In genomic region chr17:62774338-62774737, GRCh38 we compare ENCODE assay signal across 20 cellular contexts. TPM values are rescaled to one million over a fixed set of nuclear protein-coding genes. Genes with fewer than 3 reads are reported as not detected.
DNase-seq lines count a peak whose midpoint lies in the region; ATAC-seq and TF ChIP-seq lines count a peak whose summit lies in the region.
"Had no signal": no experiment of that assay in that cellular context is flagged by ENCODE, and none has a peak within 500 bp of the region (broad histone marks: within the 10 kb centered on the region; RNA-seq: fewer than 3 reads in every experiment).

No MANE protein-coding gene starts in this region.

- no peaks in the 10 kb centered on the region for H3K9me3 ChIP-seq in trophoblast cell (ENCODE audit: insufficient read depth, low read depth, low read length)
- no peaks in the 10 kb centered on the region for H3K9me3 ChIP-seq in mucosa of descending colon

- H3K4me1 ChIP-seq in trophoblast cell (ENCODE audit: control insufficient read depth in 1 of 2, insufficient read depth in 2 of 2, low read length in 2 of 2) = peaks cover 7 to 9% of the 10 kb centered on the region in 2 experiments
- no peaks in the 10 kb centered on the region for H3K4me1 ChIP-seq in mucosa of descending colon (ENCODE audit: low read depth)

- H4K12ac ChIP-seq in trophoblast cell (ENCODE audit: low read depth, low read length) = no peak overlapping the region

- no peak overlapping the region for H3K23ac ChIP-seq in trophoblast cell (ENCODE audit: low read length)

- H3K4me3 Mint-ChIP-seq in endothelial cell (ENCODE audit: unreplicated experiment) = no peak overlapping the region
- H3K4me3 Mint-ChIP-seq: CD4-positive, alpha-beta T cell; GM23338 had no signal

- H3K79me1 ChIP-seq in trophoblast cell (ENCODE audit: low read length) = peaks cover 3% of the 10 kb centered on the region

- no peak overlapping the region for H3K9ac ChIP-seq in trophoblast cell (ENCODE audit: low read length)

- H2BK12ac ChIP-seq in trophoblast cell (ENCODE audit: low read length) = peak overlapping the region; percentile 70

- no peak overlapping the region for H3K18ac ChIP-seq in trophoblast cell (ENCODE audit: low read length)

- H3K27me3 Mint-ChIP-seq in endothelial cell (ENCODE audit: unreplicated experiment) = peaks cover 5% of the 10 kb centered on the region

- no CpG with 5 or more reads among the region's 5 CpGs for whole genome bisulfite sequencing in trophoblast cell (ENCODE audit: extremely low coverage, insufficient coverage, insufficient read length)

- H2AK5ac ChIP-seq in trophoblast cell (ENCODE audit: low read length) = no peak overlapping the region

- H3K14ac ChIP-seq in trophoblast cell (ENCODE audit: low read length) = no peak overlapping the region

- no peak for TF ChIP-seq CTCF in endothelial cell (IDR thresholded peaks at IDR 0.05; ENCODE audit: unreplicated experiment)
- no peak for TF ChIP-seq CTCF in mucosa of descending colon (IDR thresholded peaks at IDR 0.05)

- no peak for ATAC-seq in mucosa of descending colon
- ATAC-seq: A549, GM23338, K562 had no signal

- no peaks in the 10 kb centered on the region for H3K27me3 ChIP-seq in trophoblast cell (ENCODE audit: insufficient read depth, low read length)

- no peaks in the 10 kb centered on the region for H3K4me1 Mint-ChIP-seq in endothelial cell (ENCODE audit: unreplicated experiment)

- intact Hi-C loops in mucosa of descending colon (cut with DNase I, micrococcal nuclease) = no loop called here

- H3K4ac ChIP-seq in trophoblast cell (ENCODE audit: low read depth, low read length) = no peak overlapping the region

- H3K27ac Mint-ChIP-seq in endothelial cell (ENCODE audit: unreplicated experiment) = peak overlapping the region; percentile 54
- H3K27ac Mint-ChIP-seq: CD4-positive, alpha-beta T cell; GM23338 had no signal

- no peak overlapping the region for H4K8ac ChIP-seq in trophoblast cell (ENCODE audit: low read depth, low read length)

- H3K27ac ChIP-seq in trophoblast cell (ENCODE audit: low read depth, low read length) = no peak overlapping the region
- H3K27ac ChIP-seq: 22Rv1, C4-2B, HL-60 had no signal

- peak; percentile 38 for DNase-seq in activated CD8-positive, alpha-beta memory T cell treated with anti-CD3 and anti-CD28 coated beads for 24 hours
- DNase-seq in activated CD8-positive, alpha-beta memory T cell treated with anti-CD3 and anti-CD28 coated beads, Interleukin-2, amount 50 U/mL, for 4 hours = no peak
- DNase-seq in endothelial cell (ENCODE audit: low spot score) = no peak
- no peak for DNase-seq in trophoblast cell
- DNase-seq in kidney glomerular epithelial cell (lab: John Stamatoyannopoulos, UW) = no peak
- no peak for DNase-seq in mucosa of descending colon
- DNase-seq in COLO668 (lab: John Stamatoyannopoulos, UW; ENCODE audit: unreplicated experiment) = no peak
- DNase-seq: AML-193; CD4-positive, alpha-beta T cell; DMS153; DMS79; GDM1; H7 had no signal

- peak overlapping the region; percentile 5 for H2BK120ac ChIP-seq in trophoblast cell (ENCODE audit: insufficient read depth, low read length, poor library complexity)

- H3K36me3 ChIP-seq in trophoblast cell (ENCODE audit: control insufficient read depth in 1 of 2, insufficient read depth in 2 of 2, low read length in 2 of 2) (no peaks in the 10 kb centered on the region), mucosa of descending colon (ENCODE audit: low read depth) (no peaks in the 10 kb centered on the region)

- no peak overlapping the region for H2BK5ac ChIP-seq in trophoblast cell (ENCODE audit: low read depth, low read length, poor library complexity)

- H3K4me3 ChIP-seq in trophoblast cell (ENCODE audit: low read depth, low read length) = no peak overlapping the region
- no peak overlapping the region for H3K4me3 ChIP-seq in mucosa of descending colon
- H3K4me3 ChIP-seq: A549, GM23338, K562 had no signal

- no peaks in the 10 kb centered on the region for H3K79me2 ChIP-seq in trophoblast cell (ENCODE audit: control insufficient read depth, insufficient read depth, low read length, poor library complexity)

- peaks cover 3% of the 10 kb centered on the region for H3K36me3 Mint-ChIP-seq in endothelial cell (ENCODE audit: low read depth, unreplicated experiment)

- H3K9me3 Mint-ChIP-seq in endothelial cell (ENCODE audit: unreplicated experiment) = no peaks in the 10 kb centered on the region

- no peak overlapping the region for H4K91ac ChIP-seq in trophoblast cell (ENCODE audit: low read depth, low read length)

- no peak overlapping the region for H2AFZ ChIP-seq in trophoblast cell (ENCODE audit: insufficient read depth, low read length, poor library complexity)
- H2AFZ ChIP-seq: GM23338 had no signal

- no peak overlapping the region for H3K4me2 ChIP-seq in trophoblast cell (ENCODE audit: low read length)
- H3K4me2 ChIP-seq: A549, GM23338 had no signal

RNA-seq across cellular contexts. Expression of gene MARCHF10, which starts 33.8 kb away (rescaled TPM):
- total RNA-seq in endothelial cell (ENCODE audit: unreplicated experiment) (not detected), mucosa of descending colon (under 1 TPM in 1 of 3 donors, not detected in 2; 0.35 TPM)
- 0.62 and 0.69 TPM in 2 replicates for polyA plus RNA-seq in trophoblast cell (2013)
- total RNA-seq: CD4-positive, alpha-beta T cell; Daoy; GM23338; K562 had no signal
- polyA plus RNA-seq: K562 had no signal
